23 cellular contexts compared by ENCODE assay signal in the genomic region with DNA sequence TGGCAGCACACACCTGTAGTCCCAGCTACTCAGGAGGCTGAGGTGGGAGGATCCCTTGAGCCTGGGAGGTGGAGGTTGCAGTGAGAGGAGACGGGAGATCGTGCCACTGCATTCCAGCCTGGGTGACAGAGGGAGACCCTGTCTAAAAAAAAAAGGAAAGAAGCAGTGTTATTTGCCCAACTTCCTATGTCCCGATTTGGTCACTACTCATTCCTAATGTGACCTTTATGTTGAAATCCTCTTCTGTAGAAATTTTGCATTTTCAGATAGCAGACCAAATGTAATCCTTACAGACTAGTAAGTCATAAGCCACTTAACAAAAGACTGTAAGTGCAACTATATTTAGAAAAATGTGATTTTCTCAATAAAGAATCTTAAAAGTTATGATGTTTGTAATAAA.
"Had no signal": no experiment of that assay in that cellular context is flagged by ENCODE, and none has a peak within 500 bp of the region (broad histone marks: within the 10 kb centered on the region; RNA-seq: fewer than 3 reads in every experiment).

No MANE protein-coding gene starts in this region.

- H3K27ac Mint-ChIP-seq: effector memory CD8-positive, alpha-beta T cell; immature natural killer cell; mesothelial cell of epicardium had no signal

- DNase-seq: colonic mucosa; cortex of kidney; effector CD8-positive, alpha-beta T cell; effector memory CD8-positive, alpha-beta T cell; foreskin keratinocyte; heart left ventricle; hypothalamus; immature natural killer cell; islet precursor cell; kidney; kidney glomerular epithelial cell; left colon; left ventricle myocardium inferior; lower lobe of right lung; mesenchymal stem cell; mucosa of descending colon; naive B cell had no signal

- H3K4me3 Mint-ChIP-seq: dendritic cell treated with granulocyte-macrophage colony-stimulating factor and Interleukin-4, amounts not matched to agents 40 ng/mL and 50 ng/mL, for 4 days; effector memory CD8-positive, alpha-beta T cell; immature natural killer cell; mesothelial cell of epicardium; naive B cell had no signal

- H3K4me3 ChIP-seq: colonic mucosa, esophagus muscularis mucosa, gastroesophageal sphincter, heart left ventricle, hepatocyte, left ventricle myocardium inferior, lower lobe of right lung, mucosa of descending colon had no signal

- H3K27ac ChIP-seq: colonic mucosa, esophagus muscularis mucosa, foreskin keratinocyte, gastroesophageal sphincter, heart left ventricle, hepatocyte, left ventricle myocardium inferior, lower lobe of right lung had no signal

- H3K9me3 ChIP-seq: colonic mucosa, gastroesophageal sphincter, heart left ventricle, lower lobe of right lung, mucosa of descending colon had no signal

- H3K4me1 ChIP-seq: colonic mucosa, foreskin keratinocyte, gastroesophageal sphincter, heart left ventricle, left ventricle myocardium inferior, lower lobe of right lung had no signal

- H3K9me3 Mint-ChIP-seq: dendritic cell treated with granulocyte-macrophage colony-stimulating factor and Interleukin-4, amounts not matched to agents 40 ng/mL and 50 ng/mL, for 4 days; effector memory CD8-positive, alpha-beta T cell; immature natural killer cell had no signal

- H3K27me3 ChIP-seq: colonic mucosa, esophagus muscularis mucosa, foreskin keratinocyte, gastroesophageal sphincter, heart left ventricle, hepatocyte had no signal

- H3K36me3 ChIP-seq: colonic mucosa, esophagus muscularis mucosa, gastroesophageal sphincter, heart left ventricle, left ventricle myocardium inferior, lower lobe of right lung had no signal

- H3K36me3 Mint-ChIP-seq: immature natural killer cell, mesothelial cell of epicardium, naive B cell had no signal

- ATAC-seq: effector memory CD8-positive, alpha-beta T cell; foreskin keratinocyte; gastroesophageal sphincter; heart left ventricle; left colon; left lobe of liver; mucosa of descending colon had no signal
